ENCODE assay signal across 9 cellular contexts in the genomic region with DNA sequence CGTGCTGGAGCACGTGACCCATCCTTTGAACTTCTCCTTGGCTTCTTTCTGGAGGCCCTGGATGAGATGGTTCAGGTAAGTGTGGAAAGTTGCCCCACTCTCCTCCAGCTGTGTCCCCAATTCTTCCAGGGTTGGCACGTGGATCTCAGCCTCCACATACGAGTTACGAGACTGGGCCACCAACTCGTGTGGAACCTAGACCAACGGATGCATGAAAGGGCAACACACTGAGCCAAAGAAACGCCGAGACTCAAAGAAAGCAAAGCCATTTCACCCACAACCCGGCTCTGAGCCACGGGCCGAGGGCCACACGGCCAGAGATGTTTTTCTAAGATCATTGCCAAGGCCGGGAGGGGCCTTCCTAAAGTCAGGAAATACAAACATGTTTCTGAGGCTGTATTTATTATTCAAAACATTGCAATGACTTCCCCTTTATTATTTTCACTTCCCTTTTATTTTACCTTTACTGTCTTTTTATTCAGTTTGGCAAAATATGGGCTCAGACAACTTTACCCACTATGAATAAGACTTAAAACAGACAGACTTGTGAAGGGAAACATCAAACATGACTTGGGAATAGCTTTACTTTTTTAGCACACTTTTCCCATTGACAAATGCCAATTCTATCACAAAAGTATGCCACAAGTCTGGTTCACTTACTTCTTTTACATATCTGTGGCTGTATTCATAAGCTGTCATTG.
DNase-seq lines count a peak whose midpoint lies in the region; ATAC-seq lines count a peak whose summit lies in the region.
"Had no signal": no experiment of that assay in that cellular context is flagged by ENCODE, and none has a peak within 500 bp of the region (broad histone marks: within the 10 kb centered on the region; RNA-seq: fewer than 3 reads in every experiment).

No MANE protein-coding gene starts in this region.

- H3K4me3 Mint-ChIP-seq in activated T-cell treated with anti-CD3 and anti-CD28 coated beads, Interleukin-2, amount 50 U/mL, for 72 hours: no peak overlapping the region

- ATAC-seq in GM19397 (IDR thresholded peaks at IDR 0.05; ENCODE audit: unreplicated experiment) (peak; percentile 51), GM21825 (IDR thresholded peaks at IDR 0.05; ENCODE audit: unreplicated experiment) (no peak)
- no peak for ATAC-seq in activated T-cell treated with anti-CD3 and anti-CD28 coated beads, Interleukin-2, amount 50 U/mL, for 72 hours (replicated peaks in 1 of 2)
- ATAC-seq: body of pancreas had no signal

- no peaks in the 10 kb centered on the region for H3K4me1 ChIP-seq in effector memory CD4-positive, alpha-beta T cell (ENCODE audit: control insufficient read depth, insufficient read depth, low read length, poor library complexity, severe bottlenecking)

- peak; percentile 34 for DNase-seq in LHCN-M2 (ENCODE audit: low read depth)
- DNase-seq in iris pigment epithelial cell (ENCODE audit: low read depth): peak; percentile 59
- DNase-seq in ureter (ENCODE audit: low spot score): peak; percentile 60
- no peak for DNase-seq in activated T-cell treated with anti-CD3 and anti-CD28 coated beads, Interleukin-2, amount 50 U/mL, for 72 hours
- DNase-seq in effector memory CD4-positive, alpha-beta T cell: no peak
- no peak for DNase-seq in activated CD4-positive, CD25-positive, alpha-beta regulatory T cell (lab: John Stamatoyannopoulos, UW)
- DNase-seq: body of pancreas had no signal

- H3K36me3 ChIP-seq in effector memory CD4-positive, alpha-beta T cell (ENCODE audit: control insufficient read depth, insufficient read depth, low read length): no peaks in the 10 kb centered on the region

- H3K27ac ChIP-seq in effector memory CD4-positive, alpha-beta T cell (ENCODE audit: insufficient read depth, low read length, poor library complexity, severe bottlenecking): no peak overlapping the region

- H3K9me3 Mint-ChIP-seq in activated T-cell treated with anti-CD3 and anti-CD28 coated beads, Interleukin-2, amount 50 U/mL, for 72 hours: no peaks in the 10 kb centered on the region

- H3K4me3 ChIP-seq in effector memory CD4-positive, alpha-beta T cell (ENCODE audit: insufficient read depth, low read depth, low read length, poor library complexity, severe bottlenecking): no peak overlapping the region
- H3K4me3 ChIP-seq: body of pancreas had no signal

- no peak overlapping the region for H3K27ac Mint-ChIP-seq in activated T-cell treated with anti-CD3 and anti-CD28 coated beads, Interleukin-2, amount 50 U/mL, for 72 hours

- H3K9me3 ChIP-seq in effector memory CD4-positive, alpha-beta T cell (ENCODE audit: control insufficient read depth, low read length): no peaks in the 10 kb centered on the region
- H3K9me3 ChIP-seq: body of pancreas had no signal

- peaks cover 32% of the 10 kb centered on the region for H3K27me3 Mint-ChIP-seq in activated T-cell treated with anti-CD3 and anti-CD28 coated beads, Interleukin-2, amount 50 U/mL, for 72 hours (ENCODE audit: low read depth)

- no peaks in the 10 kb centered on the region for H3K4me1 Mint-ChIP-seq in activated T-cell treated with anti-CD3 and anti-CD28 coated beads, Interleukin-2, amount 50 U/mL, for 72 hours (ENCODE audit: low read depth)

- no peaks in the 10 kb centered on the region for H3K27me3 ChIP-seq in effector memory CD4-positive, alpha-beta T cell (replicated peaks; ENCODE audit: control insufficient read depth, insufficient read depth, low read length, poor library complexity, severe bottlenecking)
- H3K27me3 ChIP-seq: body of pancreas had no signal

- no peaks in the 10 kb centered on the region for H3K36me3 Mint-ChIP-seq in activated T-cell treated with anti-CD3 and anti-CD28 coated beads, Interleukin-2, amount 50 U/mL, for 72 hours (ENCODE audit: insufficient read depth in 2 of 2)

Comparison
In these comparisons a context has a peak if more than half of its experiments do, and no peak if none do; other contexts are left out.
1. DNase-seq: peak in LHCN-M2 (single experiment), iris pigment epithelial cell (single experiment) and ureter (single experiment); none in activated T-cell treated with anti-CD3 and anti-CD28 coated beads, Interleukin-2, amount 50 U/mL, for 72 hours (0 of 2), effector memory CD4-positive, alpha-beta T cell (0 of 3) and activated CD4-positive, CD25-positive, alpha-beta regulatory T cell (0 of 4).